In the genomic region with DNA sequence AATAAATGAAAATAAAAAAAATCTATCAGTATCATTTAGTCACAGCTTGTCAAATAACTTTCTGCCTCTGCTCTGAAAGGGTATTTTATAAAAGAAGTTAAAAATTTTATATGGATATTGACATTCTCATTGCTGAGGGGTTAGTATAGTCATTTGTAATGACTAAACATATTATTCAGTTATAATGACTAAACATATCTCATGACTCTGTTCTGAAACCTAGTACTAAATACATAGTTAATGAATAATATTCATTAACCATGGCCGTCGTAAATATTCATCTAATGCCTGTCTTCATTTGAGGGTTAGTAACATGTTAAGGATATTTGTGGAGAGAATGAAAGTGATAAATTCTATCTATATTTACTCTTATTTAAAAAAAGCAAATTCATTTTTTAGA, we compare ENCODE assay signal across 25 cellular contexts.
DNase-seq lines count a peak whose midpoint lies in the region; ATAC-seq and TF ChIP-seq lines count a peak whose summit lies in the region.
"Had no signal": no experiment of that assay in that cellular context is flagged by ENCODE, and none has a peak within 500 bp of the region (broad histone marks: within the 10 kb centered on the region; RNA-seq: fewer than 3 reads in every experiment).

No MANE protein-coding gene starts in this region.

- dilution Hi-C loops in IMR-90 (cut with HindIII; ENCODE audit: low sequenced_read_pairs, unreplicated experiment) = no loop called here

- ATAC-seq in IMR-90 (ENCODE audit: low read depth) = no peak
- ATAC-seq in stimulated activated naive CD8-positive, alpha-beta T cell treated with anti-CD3 and anti-CD28 coated beads, Interleukin-15, amount 100 ng/mL, for 72 hours = no peak
- ATAC-seq: activated T-cell treated with anti-CD3 and anti-CD28 coated beads, Interleukin-2, amount 50 U/mL, for 4 hours; HCT116; K562; left colon; Right ventricle myocardium inferior; stimulated activated effector memory CD8-positive, alpha-beta T cell treated with anti-CD3 and anti-CD28 coated beads, Interleukin-12 subunit alpha, Interleukin-12 subunit beta, amount 100 ng/mL, for 72 hours had no signal

- TF ChIP-seq RAD21 in IMR-90 (IDR thresholded peaks at IDR 0.05; ENCODE audit: low read length) = no peak

- peak overlapping the region; percentile 55; the same call in 1 of the 2 replicates for H3K23ac ChIP-seq in IMR-90 (ENCODE audit: low read depth, low read length)

- DNase-seq in ELR (ENCODE audit: low read depth) (peak; percentile 66), HFFc6 (no peak), IMR-90 (no peak), erythroblast (lab: John Stamatoyannopoulos, UW) (no peak), progenitor cell of endocrine pancreas (ENCODE audit: low spot score, unreplicated experiment) (no peak), SW 1271 (lab: John Stamatoyannopoulos, UW) (no peak)
- no peak for DNase-seq in stimulated activated naive CD8-positive, alpha-beta T cell treated with anti-CD3 and anti-CD28 coated beads, Interleukin-15, amount 100 ng/mL, for 72 hours
- DNase-seq: activated CD4-positive, alpha-beta memory T cell treated with anti-CD3 and anti-CD28 coated beads for 36 hours; activated T-cell treated with anti-CD3 and anti-CD28 coated beads, Interleukin-2, amount 50 U/mL, for 4 hours; left colon; NCI-H1930; NCI-H510A; stimulated activated CD4-positive, alpha-beta T cell treated with anti-CD3 and anti-CD28 coated beads, Interleukin-15, amount 100 ng/mL, for 24 hours; T-helper 1 cell; thyroid gland had no signal

- H3K4ac ChIP-seq in IMR-90 (ENCODE audit: low read depth, low read length) = peak overlapping the region; percentile 99

- TF ChIP-seq POLR2A in IMR-90 (IDR thresholded peaks at IDR 0.05; ENCODE audit: low read depth, low read length) (no peak), erythroblast (IDR thresholded peaks at IDR 0.05; ENCODE audit: low read length) (no peak)

- H3K27ac Mint-ChIP-seq in HFFc6 = peak overlapping the region; percentile 93
- H3K27ac Mint-ChIP-seq in nephron = peak overlapping the region in 2 of 3 experiments; percentile 43 to 94
- no peak overlapping the region for H3K27ac Mint-ChIP-seq in progenitor cell of endocrine pancreas
- H3K27ac Mint-ChIP-seq in stimulated activated naive CD8-positive, alpha-beta T cell treated with anti-CD3 and anti-CD28 coated beads, Interleukin-15, amount 100 ng/mL, for 72 hours = no peak overlapping the region
- H3K27ac Mint-ChIP-seq: activated CD4-positive, alpha-beta memory T cell treated with anti-CD3 and anti-CD28 coated beads for 36 hours; activated naive CD4-positive, alpha-beta T cell treated with anti-CD3 and anti-CD28 coated beads, Interleukin-2, amount 50 U/mL, for 24 hours; neural progenitor cell; stimulated activated effector memory CD8-positive, alpha-beta T cell treated with anti-CD3 and anti-CD28 coated beads, Interleukin-12 subunit alpha, Interleukin-12 subunit beta, amount 100 ng/mL, for 72 hours had no signal

- H2AK5ac ChIP-seq in IMR-90 (ENCODE audit: low read depth, low read length) = 0 out of 2 replicates have a peak overlapping the region, but pooled peaks have one; percentile 90

- TF ChIP-seq CTCF in HFFc6 (IDR thresholded peaks at IDR 0.05) (no peak), IMR-90 (conservative IDR thresholded peaks at IDR 0.05; ENCODE audit: low read depth, low read length) (no peak), nephron (IDR thresholded peaks at IDR 0.05; ENCODE audit: unreplicated experiment in 3 of 3) (no peak), progenitor cell of endocrine pancreas (IDR thresholded peaks at IDR 0.05; ENCODE audit: unreplicated experiment) (no peak)

- H3K4me2 ChIP-seq in IMR-90 (ENCODE audit: low read depth, low read length) = no peak overlapping the region
- H3K4me2 ChIP-seq: neural progenitor cell had no signal

- H2AK9ac ChIP-seq in IMR-90 (replicated peaks; ENCODE audit: low read depth, low read length, poor library complexity) = no peak overlapping the region

- H3K27me3 ChIP-seq in IMR-90 (ENCODE audit: control insufficient read depth, insufficient read depth, low read length) = no peaks in the 10 kb centered on the region
- H3K27me3 ChIP-seq: neural progenitor cell, thyroid gland had no signal

- peak overlapping the region; percentile 99 for H4K91ac ChIP-seq in IMR-90 (ENCODE audit: insufficient read depth, low read depth, low read length)

- no TSS peak for BruUV-seq in IMR-90 (replicated peaks; lab: Mats Ljungman, UMichigan)

- no peaks in the 10 kb centered on the region for H4K20me1 ChIP-seq in IMR-90 (ENCODE audit: insufficient read depth, low read length)

- peaks cover 30% of the 10 kb centered on the region for H3K4me1 ChIP-seq in IMR-90 (ENCODE audit: control insufficient read depth, insufficient read depth, low read length)

- no peak overlapping the region for H2AFZ ChIP-seq in IMR-90 (replicated peaks; ENCODE audit: low read length, poor library complexity)
- H2AFZ ChIP-seq: neural progenitor cell had no signal

- peak overlapping the region; percentile 63; the same call in 1 of the 3 replicates for H2BK15ac ChIP-seq in IMR-90 (ENCODE audit: low read depth, low read length)

- H3K9ac ChIP-seq in IMR-90 (ENCODE audit: low read depth, low read length) = no peak overlapping the region
- H3K9ac ChIP-seq: neural progenitor cell had no signal

- H2BK120ac ChIP-seq in IMR-90 (ENCODE audit: low read depth, low read length) = peak overlapping the region; percentile 100

- intact Hi-C loops in IMR-90 (cut with micrococcal nuclease) = no loop called here

- CTCF ChIA-PET in IMR-90 (lab: Yijun Ruan, JAX) = no interaction called here

- H3K9me3 ChIP-seq in IMR-90 (ENCODE audit: control insufficient read depth, insufficient read depth, low read length) = no peaks in the 10 kb centered on the region
- H3K9me3 ChIP-seq: thyroid gland had no signal

- peak overlapping the region; percentile 89; the same call in 1 of the 2 replicates for H3K27ac ChIP-seq in IMR-90 (ENCODE audit: insufficient read depth, low read length)
- H3K27ac ChIP-seq: HL-60, neural progenitor cell, VCaP had no signal

- POLR2A ChIA-PET in IMR-90 (lab: Charles Lee; ENCODE audit: unreplicated experiment) = interaction anchor here (0.5 kb wide), 1 partner anchor 25 kb away, joined by 4 read pairs; no protein-coding TSS in a partner anchor

- H2BK20ac ChIP-seq in IMR-90 (ENCODE audit: low read depth, low read length) = peak overlapping the region; percentile 98

- H3K36me3 Mint-ChIP-seq in HFFc6 (ENCODE audit: low read depth) = no peaks in the 10 kb centered on the region
- no peaks in the 10 kb centered on the region for H3K36me3 Mint-ChIP-seq in nephron (ENCODE audit: low read depth)
- H3K36me3 Mint-ChIP-seq in progenitor cell of endocrine pancreas (ENCODE audit: insufficient read depth) = no peaks in the 10 kb centered on the region
- H3K36me3 Mint-ChIP-seq: activated CD4-positive, alpha-beta memory T cell treated with anti-CD3 and anti-CD28 coated beads for 36 hours; activated naive CD4-positive, alpha-beta T cell treated with anti-CD3 and anti-CD28 coated beads, Interleukin-2, amount 50 U/mL, for 24 hours; mesothelial cell of epicardium; neural progenitor cell; stimulated activated effector memory CD8-positive, alpha-beta T cell treated with anti-CD3 and anti-CD28 coated beads, Interleukin-12 subunit alpha, Interleukin-12 subunit beta, amount 100 ng/mL, for 72 hours had no signal

- no peak overlapping the region for H3K4me3 ChIP-seq in IMR-90 (ENCODE audit: insufficient read depth, low read depth, low read length)
- H3K4me3 ChIP-seq: K562, neural progenitor cell, thyroid gland had no signal

- H3K4me1 Mint-ChIP-seq in HFFc6 (ENCODE audit: low read depth) (peaks cover 80% of the 10 kb centered on the region), nephron (peaks cover 51% of the 10 kb centered on the region), progenitor cell of endocrine pancreas (ENCODE audit: low read depth) (peaks cover 18% of the 10 kb centered on the region)
- H3K4me1 Mint-ChIP-seq in stimulated activated naive CD8-positive, alpha-beta T cell treated with anti-CD3 and anti-CD28 coated beads, Interleukin-15, amount 100 ng/mL, for 72 hours = peaks cover 2% of the 10 kb centered on the region
- H3K4me1 Mint-ChIP-seq: activated naive CD4-positive, alpha-beta T cell treated with anti-CD3 and anti-CD28 coated beads, Interleukin-2, amount 50 U/mL, for 24 hours had no signal

- H3K9me3 Mint-ChIP-seq in HFFc6 (no peaks in the 10 kb centered on the region), nephron (no peaks in the 10 kb centered on the region), progenitor cell of endocrine pancreas (ENCODE audit: low read depth) (no peaks in the 10 kb centered on the region)
- no peaks in the 10 kb centered on the region for H3K9me3 Mint-ChIP-seq in stimulated activated naive CD8-positive, alpha-beta T cell treated with anti-CD3 and anti-CD28 coated beads, Interleukin-15, amount 100 ng/mL, for 72 hours
- H3K9me3 Mint-ChIP-seq: activated CD4-positive, alpha-beta memory T cell treated with anti-CD3 and anti-CD28 coated beads for 36 hours; activated naive CD4-positive, alpha-beta T cell treated with anti-CD3 and anti-CD28 coated beads, Interleukin-2, amount 50 U/mL, for 24 hours; activated T-cell treated with anti-CD3 and anti-CD28 coated beads, Interleukin-2, amount 50 U/mL, for 4 hours; mesothelial cell of epicardium; neural progenitor cell; stimulated activated effector memory CD8-positive, alpha-beta T cell treated with anti-CD3 and anti-CD28 coated beads, Interleukin-12 subunit alpha, Interleukin-12 subunit beta, amount 100 ng/mL, for 72 hours had no signal

- in situ Hi-C loops in IMR-90 (cut with MboI; ENCODE audit: low sequenced_read_pairs) = loop anchor here (5.0 kb wide), 1 partner anchor 69 kb away; a partner anchor contains a TSS

- H3K14ac ChIP-seq in IMR-90 (replicated peaks; ENCODE audit: low read depth, low read length) = peak overlapping the region; percentile 99; the same call in 1 of the 2 replicates

- H4K8ac ChIP-seq in IMR-90 (ENCODE audit: low read depth in 2 of 2, low read length in 2 of 2) = peak overlapping the region; percentile 95 to 97; a peak in 2 of 4 replicates

- no peak overlapping the region; the same call in 1 of the 2 replicates for H4K5ac ChIP-seq in IMR-90 (ENCODE audit: low read depth, low read length)

- 0 out of 2 replicates have a peak overlapping the region, but pooled peaks have one; percentile 33 for H3K56ac ChIP-seq in IMR-90 (ENCODE audit: extremely low read depth, insufficient read depth, low read length)

- no peak overlapping the region for H3K4me3 Mint-ChIP-seq in HFFc6
- no peak overlapping the region for H3K4me3 Mint-ChIP-seq in nephron
- H3K4me3 Mint-ChIP-seq in progenitor cell of endocrine pancreas (ENCODE audit: low read depth) = no peak overlapping the region
- no peak overlapping the region for H3K4me3 Mint-ChIP-seq in stimulated activated naive CD8-positive, alpha-beta T cell treated with anti-CD3 and anti-CD28 coated beads, Interleukin-15, amount 100 ng/mL, for 72 hours
- H3K4me3 Mint-ChIP-seq: activated CD4-positive, alpha-beta memory T cell treated with anti-CD3 and anti-CD28 coated beads for 36 hours; activated naive CD4-positive, alpha-beta T cell treated with anti-CD3 and anti-CD28 coated beads, Interleukin-2, amount 50 U/mL, for 24 hours; activated T-cell treated with anti-CD3 and anti-CD28 coated beads, Interleukin-2, amount 50 U/mL, for 4 hours; mesothelial cell of epicardium; neural progenitor cell; stimulated activated effector memory CD8-positive, alpha-beta T cell treated with anti-CD3 and anti-CD28 coated beads, Interleukin-12 subunit alpha, Interleukin-12 subunit beta, amount 100 ng/mL, for 72 hours had no signal

- H3K18ac ChIP-seq in IMR-90 (ENCODE audit: low read depth, low read length) = peak overlapping the region; percentile 97; the same call in 1 of the 2 replicates

- no CpG with 5 or more reads among the region's 2 CpGs for WGBS in IMR-90 (ENCODE audit: extremely low coverage in 2 of 2, insufficient read length in 1 of 2), 2 experiments

- H2BK5ac ChIP-seq in IMR-90 (ENCODE audit: low read depth, low read length, poor library complexity, severe bottlenecking) = peak overlapping the region; percentile 99

- H3K36me3 ChIP-seq in IMR-90 (ENCODE audit: control insufficient read depth, insufficient read depth, low read length) = no peaks in the 10 kb centered on the region
- H3K36me3 ChIP-seq: neural progenitor cell, thyroid gland had no signal

- H3K79me1 ChIP-seq in IMR-90 (ENCODE audit: low read depth in 1 of 2, low read length in 2 of 2) = peaks cover 0 to 18% of the 10 kb centered on the region in 2 experiments; a peak in 3 of 4 replicates

- H3K9me1 ChIP-seq in IMR-90 (ENCODE audit: insufficient read depth, low read length) = peaks cover 27% of the 10 kb centered on the region

- H3K27me3 Mint-ChIP-seq in HFFc6 (ENCODE audit: insufficient read depth) = no peaks in the 10 kb centered on the region
- no peaks in the 10 kb centered on the region for H3K27me3 Mint-ChIP-seq in nephron (ENCODE audit: low read depth)
- no peaks in the 10 kb centered on the region for H3K27me3 Mint-ChIP-seq in progenitor cell of endocrine pancreas
- H3K27me3 Mint-ChIP-seq in stimulated activated naive CD8-positive, alpha-beta T cell treated with anti-CD3 and anti-CD28 coated beads, Interleukin-15, amount 100 ng/mL, for 72 hours = peaks cover 22% of the 10 kb centered on the region

Comparison
In these comparisons a context has a peak if more than half of its experiments do, and no peak if none do; other contexts are left out.
1. H3K27ac Mint-ChIP-seq: peak in HFFc6 (single experiment) and nephron (2 of 3); none in progenitor cell of endocrine pancreas (single experiment) and stimulated activated naive CD8-positive, alpha-beta T cell treated with anti-CD3 and anti-CD28 coated beads, Interleukin-15, amount 100 ng/mL, for 72 hours (0 of 2).